14 cellular contexts compared by ENCODE assay signal in genomic region chr15:71337197-71337845, GRCh38.
DNase-seq lines count a peak whose midpoint lies in the region; TF ChIP-seq lines count a peak whose summit lies in the region.
"Had no signal": no experiment of that assay in that cellular context is flagged by ENCODE, and none has a peak within 500 bp of the region (broad histone marks: within the 10 kb centered on the region; RNA-seq: fewer than 3 reads in every experiment).

No MANE protein-coding gene starts in this region.

- peaks cover 0 to 49% of the 10 kb centered on the region in 2 donors for H3K4me1 ChIP-seq in ascending aorta
- H3K4me1 ChIP-seq in urinary bladder (ENCODE audit: insufficient read depth): peaks cover 2% of the 10 kb centered on the region

- intact Hi-C loops in ascending aorta (cut with DNase I): no loop called here

- no peaks in the 10 kb centered on the region for H3K27me3 ChIP-seq in ascending aorta
- H3K27me3 ChIP-seq in kidney epithelial cell (ENCODE audit: control insufficient read depth, insufficient read depth, low read length): no peaks in the 10 kb centered on the region

- no peaks in the 10 kb centered on the region for H3K4me1 Mint-ChIP-seq in activated naive CD8-positive, alpha-beta T cell treated with anti-CD3 and anti-CD28 coated beads for 36 hours

- H3K4me3 Mint-ChIP-seq in activated naive CD8-positive, alpha-beta T cell treated with anti-CD3 and anti-CD28 coated beads for 36 hours: no peak overlapping the region
- H3K4me3 Mint-ChIP-seq: activated T-helper 1 cell treated with anti-CD3 and anti-CD28 coated beads, Interleukin-12 subunit alpha, Interleukin-12 subunit beta, Interleukin-2, Interleukin-4 antibody, amounts not matched to agents 30 ng/mL and 10 ng/mL and 1 ng/mL, durations not matched to agents 14 hours and 24 hours and 36 hours had no signal

- H3K27ac Mint-ChIP-seq in activated naive CD8-positive, alpha-beta T cell treated with anti-CD3 and anti-CD28 coated beads for 36 hours: no peak overlapping the region
- H3K27ac Mint-ChIP-seq: activated T-helper 1 cell treated with anti-CD3 and anti-CD28 coated beads, Interleukin-12 subunit alpha, Interleukin-12 subunit beta, Interleukin-2, Interleukin-4 antibody, amounts not matched to agents 30 ng/mL and 10 ng/mL and 1 ng/mL, durations not matched to agents 14 hours and 24 hours and 36 hours had no signal

- H3K27ac ChIP-seq in ascending aorta (peak overlapping the region; percentile 91 to 92), urinary bladder (ENCODE audit: low read depth) (peak overlapping the region; percentile 51)

- TF ChIP-seq CTCF in ascending aorta (IDR thresholded peaks at IDR 0.05): no peak
- TF ChIP-seq CTCF in kidney epithelial cell (IDR thresholded peaks at IDR 0.05; ENCODE audit: insufficient read depth, low read length, poor library complexity, severe bottlenecking): no peak

- 63% methylated on average over 5 of the region's 5 CpGs for WGBS in urinary bladder

- no peaks in the 10 kb centered on the region for H3K27me3 Mint-ChIP-seq in activated naive CD8-positive, alpha-beta T cell treated with anti-CD3 and anti-CD28 coated beads for 36 hours

- no peaks in the 10 kb centered on the region for H3K9me3 Mint-ChIP-seq in activated naive CD8-positive, alpha-beta T cell treated with anti-CD3 and anti-CD28 coated beads for 36 hours
- H3K9me3 Mint-ChIP-seq: activated T-helper 1 cell treated with anti-CD3 and anti-CD28 coated beads, Interleukin-12 subunit alpha, Interleukin-12 subunit beta, Interleukin-2, Interleukin-4 antibody, amounts not matched to agents 30 ng/mL and 10 ng/mL and 1 ng/mL, durations not matched to agents 14 hours and 24 hours and 36 hours had no signal

- peak; percentile 65 for DNase-seq in SIG-M5 treated with dmso at 0.1 percent for 504 hours (lab: John Stamatoyannopoulos, UW; ENCODE audit: unreplicated experiment)
- DNase-seq in SIG-M5 (lab: John Stamatoyannopoulos, UW): no peak
- no peak for DNase-seq in ascending aorta (ENCODE audit: low spot score in 2 of 2)
- peak; percentile 69 for DNase-seq in kidney epithelial cell (ENCODE audit: low read depth)
- DNase-seq in CD1c-positive myeloid dendritic cell (ENCODE audit: extremely low spot score): no peak
- no peak for DNase-seq in activated naive CD8-positive, alpha-beta T cell treated with anti-CD3 and anti-CD28 coated beads for 36 hours
- no peak for DNase-seq in NCI-H82 (lab: John Stamatoyannopoulos, UW)
- DNase-seq: activated CD4-positive, CD25-positive, alpha-beta regulatory T cell; cerebellar nuclear complex; DMS153; NCI-H2171 treated with DMSO at 0.1 percent for 48 hours had no signal

- H3K9me3 ChIP-seq in ascending aorta: no peaks in the 10 kb centered on the region
- H3K9me3 ChIP-seq: A549 had no signal

- H3K4me3 ChIP-seq in ascending aorta: no peak overlapping the region
- no peak overlapping the region for H3K4me3 ChIP-seq in kidney epithelial cell (ENCODE audit: low read depth, low read length)
- no peak overlapping the region for H3K4me3 ChIP-seq in urinary bladder (ENCODE audit: low read depth, low read length)
- H3K4me3 ChIP-seq: A549 had no signal

- no peaks in the 10 kb centered on the region for H3K36me3 Mint-ChIP-seq in activated naive CD8-positive, alpha-beta T cell treated with anti-CD3 and anti-CD28 coated beads for 36 hours

- no peaks in the 10 kb centered on the region for H3K36me3 ChIP-seq in ascending aorta
- no peaks in the 10 kb centered on the region for H3K36me3 ChIP-seq in kidney epithelial cell (ENCODE audit: control insufficient read depth, insufficient read depth, low read length)
- H3K36me3 ChIP-seq in urinary bladder (ENCODE audit: insufficient read depth): no peaks in the 10 kb centered on the region

Comparison
In these comparisons a context has a peak if more than half of its experiments do, and no peak if none do; other contexts are left out.
1. DNase-seq: peak in SIG-M5 treated with dmso at 0.1 percent for 504 hours (single experiment) and kidney epithelial cell (single experiment); none in SIG-M5 (single experiment), ascending aorta (0 of 2), CD1c-positive myeloid dendritic cell (single experiment), activated naive CD8-positive, alpha-beta T cell treated with anti-CD3 and anti-CD28 coated beads for 36 hours (single experiment) and NCI-H82 (single experiment).